Comparison of ENCODE assay signal across 30 cellular contexts in the genomic region with DNA sequence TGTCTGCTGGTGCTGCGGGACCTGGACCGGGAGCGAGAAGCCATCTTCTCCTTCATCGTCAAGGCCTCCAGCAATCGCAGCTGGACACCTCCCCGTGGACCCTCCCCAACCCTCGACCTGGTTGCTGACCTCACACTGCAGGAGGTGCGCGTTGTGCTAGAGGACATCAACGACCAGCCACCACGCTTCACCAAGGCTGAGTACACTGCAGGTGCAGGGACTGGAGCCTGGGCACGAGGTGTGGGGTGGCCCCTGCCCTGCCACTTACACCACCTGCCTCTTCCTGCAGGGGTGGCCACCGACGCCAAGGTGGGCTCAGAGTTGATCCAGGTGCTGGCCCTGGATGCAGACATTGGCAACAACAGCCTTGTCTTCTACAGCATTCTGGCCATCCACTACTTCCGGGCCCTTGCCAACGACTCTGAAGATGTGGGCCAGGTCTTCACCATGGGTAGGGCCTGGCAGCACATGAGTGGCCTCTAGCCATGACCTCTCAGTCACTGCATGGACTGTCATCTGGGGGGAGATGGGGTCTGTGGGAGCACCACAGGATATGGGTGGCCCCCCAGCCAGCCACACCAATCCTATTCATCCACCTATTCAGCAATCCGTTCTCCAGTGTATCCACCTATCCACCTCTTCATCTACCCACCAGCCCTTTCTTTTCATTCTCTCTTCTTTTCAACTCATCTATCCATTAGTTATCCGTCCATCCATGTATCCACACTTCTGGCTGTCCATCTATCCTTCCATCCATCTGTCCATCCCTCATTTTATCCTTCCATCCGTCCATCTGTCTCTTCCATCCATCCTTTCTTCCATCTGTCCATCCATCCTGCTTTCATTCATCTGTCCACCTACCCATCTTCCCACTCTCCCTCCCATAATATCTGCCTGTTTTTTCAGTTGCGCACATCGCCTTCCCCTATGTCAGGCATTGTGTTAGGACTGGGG.
"Had no signal": no experiment of that assay in that cellular context is flagged by ENCODE, and none has a peak within 500 bp of the region (broad histone marks: within the 10 kb centered on the region; RNA-seq: fewer than 3 reads in every experiment).

No MANE protein-coding gene starts in this region.

- H3K27ac Mint-ChIP-seq: activated CD4-positive, alpha-beta memory T cell treated with anti-CD3 and anti-CD28 coated beads for 36 hours; activated naive CD4-positive, alpha-beta T cell treated with anti-CD3 and anti-CD28 coated beads, Interleukin-2, amount 50 U/mL, for 24 hours; activated T-cell treated with anti-CD3 and anti-CD28 coated beads, Interleukin-2, amount 50 U/mL, for 72 hours; activated T-helper 17 cell treated with anti-CD3 and anti-CD28 coated beads, Interleukin-2, amount 50 U/mL, for 72 hours; T-helper 2 cell treated with Interferon-gamma antibody and Interleukin-4, amounts not matched to agents 5 μg/mL and 100 μg/mL, for 36 hours had no signal

- H3K9me3 Mint-ChIP-seq: activated CD4-positive, alpha-beta memory T cell treated with anti-CD3 and anti-CD28 coated beads for 36 hours; activated naive CD4-positive, alpha-beta T cell treated with anti-CD3 and anti-CD28 coated beads, Interleukin-2, amount 50 U/mL, for 24 hours; activated T-cell treated with anti-CD3 and anti-CD28 coated beads, Interleukin-2, amount 50 U/mL, for 72 hours; activated T-helper 17 cell treated with anti-CD3 and anti-CD28 coated beads, Interleukin-2, amount 50 U/mL, for 72 hours; brain; T-helper 2 cell treated with Interferon-gamma antibody and Interleukin-4, amounts not matched to agents 5 μg/mL and 100 μg/mL, for 36 hours had no signal

- DNase-seq: activated CD4-positive, alpha-beta memory T cell treated with anti-CD3 and anti-CD28 coated beads for 36 hours; activated CD4-positive, alpha-beta T cell treated with anti-CD3 and anti-CD28 coated beads for 4 hours; activated CD4-positive, alpha-beta T cell treated with anti-CD3 and anti-CD28 coated beads, Interleukin-2, amount 50 U/mL, for 1 hour; activated effector memory CD4-positive, alpha-beta T cell treated with anti-CD3 and anti-CD28 coated beads, Interleukin-2, amount 50 U/mL, for 16 hours; activated naive CD4-positive, alpha-beta T cell treated with Interleukin-2 at 50 U/mL for 16 hours; activated T-cell treated with anti-CD3 and anti-CD28 coated beads, Interleukin-2, amount 50 U/mL, for 1 hour; activated T-cell treated with anti-CD3 and anti-CD28 coated beads, Interleukin-2, amount 50 U/mL, for 72 hours; adrenal gland; central memory CD4-positive, alpha-beta T cell; Kasumi-1; KG1; MG63; NCI-H1048; NCI-H1105 treated with DMSO at 0.1 percent for 48 hours; NCI-H1436; NCI-H1694; NCI-H1930; NCI-H345; NCI-H524 treated with DMSO at 0.1 percent for 48 hours; PC-3; SHP77; SJCRH30 had no signal

- H3K9me3 ChIP-seq: adrenal gland, MG63, SJCRH30 had no signal

- H3K4me1 ChIP-seq: SJCRH30 had no signal

- H3K4me1 Mint-ChIP-seq: activated naive CD4-positive, alpha-beta T cell treated with anti-CD3 and anti-CD28 coated beads, Interleukin-2, amount 50 U/mL, for 24 hours had no signal

- H3K27ac ChIP-seq: adrenal gland, SJCRH30, SK-N-MC had no signal

- H3K27me3 ChIP-seq: adrenal gland, MG63, SJCRH30 had no signal

- FAIRE-seq: RCC 7860, TTC549 had no signal

- H3K4me3 Mint-ChIP-seq: activated CD4-positive, alpha-beta memory T cell treated with anti-CD3 and anti-CD28 coated beads for 36 hours; activated naive CD4-positive, alpha-beta T cell treated with anti-CD3 and anti-CD28 coated beads, Interleukin-2, amount 50 U/mL, for 24 hours; activated T-cell treated with anti-CD3 and anti-CD28 coated beads, Interleukin-2, amount 50 U/mL, for 72 hours; activated T-helper 17 cell treated with anti-CD3 and anti-CD28 coated beads, Interleukin-2, amount 50 U/mL, for 72 hours; brain; T-helper 2 cell treated with Interferon-gamma antibody and Interleukin-4, amounts not matched to agents 5 μg/mL and 100 μg/mL, for 36 hours had no signal

- H3K27me3 Mint-ChIP-seq: activated CD4-positive, alpha-beta memory T cell treated with anti-CD3 and anti-CD28 coated beads for 36 hours; activated naive CD4-positive, alpha-beta T cell treated with anti-CD3 and anti-CD28 coated beads, Interleukin-2, amount 50 U/mL, for 24 hours; activated T-helper 17 cell treated with anti-CD3 and anti-CD28 coated beads, Interleukin-2, amount 50 U/mL, for 72 hours had no signal

- H3K36me3 ChIP-seq: adrenal gland, MG63, SJCRH30 had no signal

- ATAC-seq: activated CD4-positive, CD25-positive, alpha-beta regulatory T cell treated with anti-CD3 and anti-CD28 coated beads, Interleukin-2, amount 50 U/mL, for 24 hours; activated T-cell treated with anti-CD3 and anti-CD28 coated beads, Interleukin-2, amount 50 U/mL, for 72 hours; activated T-helper 17 cell treated with anti-CD3 and anti-CD28 coated beads, Interleukin-2, amount 50 U/mL, for 72 hours; PC-3 had no signal

- H3K36me3 Mint-ChIP-seq: activated CD4-positive, alpha-beta memory T cell treated with anti-CD3 and anti-CD28 coated beads for 36 hours; activated naive CD4-positive, alpha-beta T cell treated with anti-CD3 and anti-CD28 coated beads, Interleukin-2, amount 50 U/mL, for 24 hours; brain had no signal

- H3K4me3 ChIP-seq: adrenal gland, MG63, SJCRH30, SK-N-MC had no signal
